In genomic region chr11:28739489-28740280, GRCh38 we compare ENCODE assay signal across 19 cellular contexts.
A peak's percentile ranks its signal among the peaks of the same experiment; 100 is the strongest.
DNase-seq lines count a peak whose midpoint lies in the region; ATAC-seq, FAIRE-seq and TF ChIP-seq lines count a peak whose summit lies in the region.
"Had no signal": no experiment of that assay in that cellular context is flagged by ENCODE, and none has a peak within 500 bp of the region (broad histone marks: within the 10 kb centered on the region; RNA-seq: fewer than 3 reads in every experiment).

No MANE protein-coding gene starts in this region.

- H3K4me1 ChIP-seq in A549 (peaks cover 28% of the 10 kb centered on the region), mesenchymal stem cell (ENCODE audit: control insufficient read depth, insufficient read depth, low read depth, low read length) (no peaks in the 10 kb centered on the region), esophagus squamous epithelium (peaks cover 0 to 7% (median 0%) of the 10 kb centered on the region in 3 donors)
- H3K4me1 ChIP-seq: BE2C, Peyer's patch had no signal

- CTCF ChIA-PET in A549 (lab: Yijun Ruan, JAX): interaction anchor here (0.7 kb wide), 1 partner anchor 606 kb away, joined by 3 read pairs; no protein-coding TSS in a partner anchor

- H4K91ac ChIP-seq in mesenchymal stem cell (ENCODE audit: low read length): no peak overlapping the region

- H2BK5ac ChIP-seq in mesenchymal stem cell (ENCODE audit: low read depth, low read length, poor library complexity, severe bottlenecking): no peak overlapping the region

- H3K4ac ChIP-seq in mesenchymal stem cell (ENCODE audit: low read depth in 1 of 2, low read length in 2 of 2): no peak overlapping the region

- H3K14ac ChIP-seq in mesenchymal stem cell (ENCODE audit: low read length in 2 of 2): no peak overlapping the region

- H2BK15ac ChIP-seq in mesenchymal stem cell (ENCODE audit: low read depth, poor library complexity, severe bottlenecking): no peak overlapping the region

- POLR2A ChIA-PET in A549 (lab: Yijun Ruan, JAX): no interaction called here

- H3K4me2 ChIP-seq in A549 (no peak overlapping the region), mesenchymal stem cell (ENCODE audit: low read length, poor library complexity, severe bottlenecking) (no peak overlapping the region)

- H3K79me1 ChIP-seq in mesenchymal stem cell (replicated peaks; ENCODE audit: low read length, poor library complexity, severe bottlenecking): no peaks in the 10 kb centered on the region

- H3K18ac ChIP-seq in mesenchymal stem cell (ENCODE audit: low read depth in 1 of 2, low read length in 2 of 2): no peak overlapping the region

- TF ChIP-seq POLR2A in A549 (IDR thresholded peaks at IDR 0.05; ENCODE audit: low read length): no peak
- TF ChIP-seq POLR2A in esophagus squamous epithelium (IDR thresholded peaks at IDR 0.05): no peak

- no peak overlapping the region for H3K9ac ChIP-seq in mesenchymal stem cell (ENCODE audit: low read length)

- intact Hi-C loops in esophagus squamous epithelium (cut with DNase I): no loop called here

- TF ChIP-seq CTCF in A549 (IDR thresholded peaks at IDR 0.05) (no peak), esophagus squamous epithelium (IDR thresholded peaks at IDR 0.05) (no peak)

- 82% methylated on average over 4 of the region's 4 CpGs for WGBS in A549 (ENCODE audit: missing lambda C conversion rate)
- WGBS in mesenchymal stem cell: 89% methylated on average over 3 of the region's 4 CpGs
- WGBS in esophagus squamous epithelium, 2 donors: 66 to 74% methylated on average over 4 of the region's 4 CpGs

- H3K36me3 ChIP-seq in mesenchymal stem cell (ENCODE audit: control insufficient read depth in 1 of 2, insufficient read depth in 2 of 2, low read depth in 1 of 2, low read length in 2 of 2): no peaks in the 10 kb centered on the region
- no peaks in the 10 kb centered on the region for H3K36me3 ChIP-seq in esophagus squamous epithelium
- H3K36me3 ChIP-seq: BE2C, Peyer's patch, SJSA1 had no signal

- H3K9me3 ChIP-seq in A549 (peaks cover 2% of the 10 kb centered on the region; the same call in 2 of the 3 replicates), mesenchymal stem cell (ENCODE audit: control insufficient read depth, low read length) (no peaks in the 10 kb centered on the region), esophagus squamous epithelium (no peaks in the 10 kb centered on the region)
- H3K9me3 ChIP-seq: BE2C, Peyer's patch, SJSA1 had no signal

- H2AFZ ChIP-seq in mesenchymal stem cell (ENCODE audit: low read depth, low read length): no peak overlapping the region

- H2BK12ac ChIP-seq in mesenchymal stem cell (ENCODE audit: low read length in 2 of 2): no peak overlapping the region

- no peaks in the 10 kb centered on the region for H3K27me3 ChIP-seq in mesenchymal stem cell (ENCODE audit: control insufficient read depth in 1 of 2, insufficient read depth in 1 of 2, low read length in 2 of 2)
- no peaks in the 10 kb centered on the region for H3K27me3 ChIP-seq in esophagus squamous epithelium
- H3K27me3 ChIP-seq: BE2C, Peyer's patch, SJSA1 had no signal

- FAIRE-seq in A549 (lab: Jason Lieb, UNC): no peak

- TF ChIP-seq EP300 in A549 (IDR thresholded peaks at IDR 0.05): no peak

- DNase-seq in DMS153 treated with DMSO at 0.1 percent for 48 hours (lab: John Stamatoyannopoulos, UW; ENCODE audit: unreplicated experiment) (peak; percentile 22), DMS153 (lab: John Stamatoyannopoulos, UW) (no peak), A549 (ENCODE audit: low read depth in 1 of 2, low spot score in 1 of 2) (no peak), NCI-H748 (lab: John Stamatoyannopoulos, UW; ENCODE audit: unreplicated experiment) (peak; percentile 83), mesenchymal stem cell (no peak), nucleus accumbens (lab: John Stamatoyannopoulos, UW) (no peak), DMS 273 treated with DMSO at 0.1 percent for 48 hours (lab: John Stamatoyannopoulos, UW) (no peak), esophagus squamous epithelium (lab: John Stamatoyannopoulos, UW) (no peak)
- DNase-seq: BE2C; CD4-positive, CD25-positive, alpha-beta regulatory T cell; DND-41; KBM-7; NCI-H1105 treated with DMSO at 0.1 percent for 48 hours; NCI-H2029; NCI-H510A treated with DMSO at 0.1 percent for 48 hours; Peyer's patch; T-helper 2 cell had no signal

- H3K4me3 ChIP-seq in A549 (no peak overlapping the region), mesenchymal stem cell (ENCODE audit: insufficient read depth in 1 of 2, low read depth in 1 of 2, low read length in 2 of 2) (no peak overlapping the region), esophagus squamous epithelium (no peak overlapping the region)
- H3K4me3 ChIP-seq: Peyer's patch, SJSA1 had no signal

- H4K8ac ChIP-seq in mesenchymal stem cell (ENCODE audit: low read length): no peak overlapping the region

- TF ChIP-seq RAD21 in A549 (conservative IDR thresholded peaks at IDR 0.05 in 1 of 2, IDR thresholded peaks at IDR 0.05 in 1 of 2): no peak

- no peak overlapping the region for H3K23ac ChIP-seq in mesenchymal stem cell (ENCODE audit: low read length in 2 of 2)

- peak overlapping the region; percentile 19 for H2BK120ac ChIP-seq in mesenchymal stem cell (ENCODE audit: low read depth, low read length)

- no peak overlapping the region for H2AK5ac ChIP-seq in mesenchymal stem cell (ENCODE audit: low read length, severe bottlenecking)

- ATAC-seq in A549: no peak

- peak overlapping the region in 1 of 2 experiments; percentile 74; a peak in 3 of 6 replicates for H3K27ac ChIP-seq in A549
- H3K27ac ChIP-seq in mesenchymal stem cell (ENCODE audit: low read length, poor library complexity, severe bottlenecking): no peak overlapping the region
- no peak overlapping the region for H3K27ac ChIP-seq in esophagus squamous epithelium
- H3K27ac ChIP-seq: 22Rv1, Peyer's patch, SJSA1 had no signal

TF ChIP-seq in A549, 52 proteins besides CTCF, POLR2A, EP300 and RAD21:
- no peak for TF ChIP-seq CBX2 (IDR thresholded peaks at IDR 0.05; ENCODE audit: borderline replicate concordance, low read depth)
- TF ChIP-seq FOXS1 (CRISPR knock-in tag; IDR thresholded peaks at IDR 0.05): no peak
- peak; percentile 82 for TF ChIP-seq MAFK (IDR thresholded peaks at IDR 0.05; ENCODE audit: partially characterized antibody)
- TF ChIP-seq CHD4 (IDR thresholded peaks at IDR 0.05; ENCODE audit: borderline replicate concordance): no peak
- TF ChIP-seq HOXB13 (CRISPR knock-in tag; IDR thresholded peaks at IDR 0.05; ENCODE audit: low read depth): no peak
- TF ChIP-seq ZFP36 (IDR thresholded peaks at IDR 0.05; ENCODE audit: borderline replicate concordance, partially characterized antibody): no peak
- TF ChIP-seq JUNB (IDR thresholded peaks at IDR 0.05): no peak
- TF ChIP-seq TP53 (CRISPR knock-in tag; IDR thresholded peaks at IDR 0.05): no peak
- no peak for TF ChIP-seq CBX8 (IDR thresholded peaks at IDR 0.05)

Comparison
In these comparisons a context has a peak if more than half of its experiments do, and no peak if none do; other contexts are left out.
1. DNase-seq: peak in DMS153 treated with DMSO at 0.1 percent for 48 hours (single experiment) and NCI-H748 (single experiment); none in DMS153 (single experiment), A549 (0 of 2), mesenchymal stem cell (single experiment), nucleus accumbens (0 of 56), DMS 273 treated with DMSO at 0.1 percent for 48 hours (single experiment) and esophagus squamous epithelium (single experiment).